Comparison of ENCODE assay signal across 9 cellular contexts in genomic region chr10:29811751-29812427, GRCh38.
DNase-seq lines count a peak whose midpoint lies in the region; ATAC-seq, FAIRE-seq and TF ChIP-seq lines count a peak whose summit lies in the region.
"Had no signal": no experiment of that assay in that cellular context is flagged by ENCODE, and none has a peak within 500 bp of the region (broad histone marks: within the 10 kb centered on the region; RNA-seq: fewer than 3 reads in every experiment).

No MANE protein-coding gene starts in this region.

- TF ChIP-seq RAD21 in A549 (conservative IDR thresholded peaks at IDR 0.05 in 1 of 2, IDR thresholded peaks at IDR 0.05 in 1 of 2) = no peak; a peak in 1 of 5 replicates

- intact Hi-C loops in left cardiac atrium (cut with DNase I) = no loop called here

- no peaks in the 10 kb centered on the region for H3K27me3 ChIP-seq in smooth muscle cell (ENCODE audit: low read depth)
- H3K27me3 ChIP-seq in Peyer's patch = no peaks in the 10 kb centered on the region

- POLR2A ChIA-PET in A549 (lab: Yijun Ruan, JAX) = interaction anchor here (0.8 to 1.3 kb wide), 2 partner anchors 76 to 153 kb away, joined by 3 read pairs; no protein-coding TSS in a partner anchor

- CTCF ChIA-PET in A549 (lab: Yijun Ruan, JAX) = interaction anchor here (1.0 to 2.0 kb wide), 5 partner anchors 17 to 190 kb away, joined by 3 to 5 read pairs (median 3); no protein-coding TSS in a partner anchor

- no peaks in the 10 kb centered on the region for H4K20me1 ChIP-seq in smooth muscle cell (ENCODE audit: low read depth)

- 2% methylated on average over 5 of the region's 5 CpGs for WGBS in A549 (ENCODE audit: missing lambda C conversion rate)
- 36% methylated on average over 5 of the region's 5 CpGs for WGBS in smooth muscle cell (ENCODE audit: low lambda C conversion rate)

- ATAC-seq in A549 (peak; percentile 72 to 79), left cardiac atrium (peak; percentile 83 to 91)

- TF ChIP-seq POLR2A in A549 (IDR thresholded peaks at IDR 0.05; ENCODE audit: low read length) (no peak), Peyer's patch (IDR thresholded peaks at IDR 0.05) (no peak)

- H3K36me3 Mint-ChIP-seq in activated naive CD8-positive, alpha-beta T cell treated with anti-CD3 and anti-CD28 coated beads for 36 hours = no peaks in the 10 kb centered on the region
- H3K36me3 Mint-ChIP-seq: activated naive CD8-positive, alpha-beta T cell had no signal

- peak overlapping the region; percentile 73 to 80 for H3K27ac ChIP-seq in A549
- peak overlapping the region; percentile 69 for H3K27ac ChIP-seq in smooth muscle cell (ENCODE audit: low read depth)
- peak overlapping the region in 2 of 4 donors; percentile 49 to 84 for H3K27ac ChIP-seq in Peyer's patch

- H3K4me1 Mint-ChIP-seq in activated naive CD8-positive, alpha-beta T cell treated with anti-CD3 and anti-CD28 coated beads for 36 hours = peaks cover 10% of the 10 kb centered on the region

- peak; percentile 69 to 83; a peak in 3 of 5 replicates for TF ChIP-seq EP300 in A549 (IDR thresholded peaks at IDR 0.05)

- no peak overlapping the region for H3K4me3 Mint-ChIP-seq in activated naive CD8-positive, alpha-beta T cell treated with anti-CD3 and anti-CD28 coated beads for 36 hours
- H3K4me3 Mint-ChIP-seq: activated naive CD8-positive, alpha-beta T cell had no signal

- H3K4me2 ChIP-seq in A549 (peak overlapping the region; percentile 58), smooth muscle cell (peak overlapping the region; percentile 48)

- no peak overlapping the region for H3K4me3 ChIP-seq in A549
- H3K4me3 ChIP-seq in HFF-Myc (replicated peaks; ENCODE audit: low read depth, low read length) = no peak overlapping the region
- H3K4me3 ChIP-seq in smooth muscle cell = no peak overlapping the region
- H3K4me3 ChIP-seq in Peyer's patch = no peak overlapping the region

- TF ChIP-seq CTCF in A549 (IDR thresholded peaks at IDR 0.05) (no peak), HFF-Myc (IDR thresholded peaks at IDR 0.05; ENCODE audit: low read depth, low read length, missing control alignments) (no peak), smooth muscle cell (IDR thresholded peaks at IDR 0.05; ENCODE audit: borderline replicate concordance, insufficient read depth, poor library complexity, severe bottlenecking) (no peak), Peyer's patch (IDR thresholded peaks at IDR 0.05) (no peak)

- DNase-seq in A549 (ENCODE audit: low read depth in 1 of 2, low spot score in 1 of 2) (peak; percentile 33 to 89), HFF-Myc (ENCODE audit: extremely low read depth, low read depth) (peak; percentile 83), left cardiac atrium (peak; percentile 47), smooth muscle cell (lab: John Stamatoyannopoulos, UW; ENCODE audit: unreplicated experiment) (no peak), Peyer's patch (no peak), NCI-H510A (lab: John Stamatoyannopoulos, UW) (no peak)
- DNase-seq in activated naive CD8-positive, alpha-beta T cell treated with anti-CD3 and anti-CD28 coated beads for 36 hours = peak; percentile 2
- DNase-seq in activated CD4-positive, CD25-positive, alpha-beta regulatory T cell treated with anti-CD3 and anti-CD28 coated beads, Interleukin-2, amount 50 U/mL, for 72 hours = no peak

- peaks cover 8% of the 10 kb centered on the region for H3F3A ChIP-seq in smooth muscle cell (ENCODE audit: low read depth)

- H3K4me1 ChIP-seq in A549 (peaks cover 37% of the 10 kb centered on the region), smooth muscle cell (ENCODE audit: low read depth) (no peaks in the 10 kb centered on the region), Peyer's patch (peaks cover 0 to 7% (median 0%) of the 10 kb centered on the region in 4 donors)

- FAIRE-seq in A549 (lab: Jason Lieb, UNC) = no peak

- no peaks in the 10 kb centered on the region for H3K79me2 ChIP-seq in smooth muscle cell (ENCODE audit: low read depth)

- peaks cover 4% of the 10 kb centered on the region for H3K9me3 Mint-ChIP-seq in activated naive CD8-positive, alpha-beta T cell treated with anti-CD3 and anti-CD28 coated beads for 36 hours

- no peak overlapping the region for H3K9ac ChIP-seq in smooth muscle cell (ENCODE audit: low read depth)

- H3K27ac Mint-ChIP-seq in activated naive CD8-positive, alpha-beta T cell treated with anti-CD3 and anti-CD28 coated beads for 36 hours = no peak overlapping the region
- H3K27ac Mint-ChIP-seq: activated naive CD8-positive, alpha-beta T cell had no signal

- no peaks in the 10 kb centered on the region for H3K36me3 ChIP-seq in smooth muscle cell (ENCODE audit: low read depth)
- H3K36me3 ChIP-seq in Peyer's patch = no peaks in the 10 kb centered on the region

- H2AFZ ChIP-seq in smooth muscle cell (ENCODE audit: low read depth) = no peak overlapping the region

- H3K9me3 ChIP-seq in A549 (no peaks in the 10 kb centered on the region), smooth muscle cell (replicated peaks; ENCODE audit: low read depth) (no peaks in the 10 kb centered on the region), Peyer's patch (no peaks in the 10 kb centered on the region)

- H3K27me3 Mint-ChIP-seq in activated naive CD8-positive, alpha-beta T cell treated with anti-CD3 and anti-CD28 coated beads for 36 hours = peaks cover 20% of the 10 kb centered on the region

TF ChIP-seq in A549, 52 proteins besides CTCF, POLR2A, EP300 and RAD21 (continues in another document):
- no peak for TF ChIP-seq ZC3H11A (IDR thresholded peaks at IDR 0.05)
- peak; percentile 84 for TF ChIP-seq JUNB (IDR thresholded peaks at IDR 0.05)
- TF ChIP-seq MAZ (IDR thresholded peaks at IDR 0.05; ENCODE audit: borderline replicate concordance, low read depth, low read length) = no peak
- TF ChIP-seq, protein P1, sequence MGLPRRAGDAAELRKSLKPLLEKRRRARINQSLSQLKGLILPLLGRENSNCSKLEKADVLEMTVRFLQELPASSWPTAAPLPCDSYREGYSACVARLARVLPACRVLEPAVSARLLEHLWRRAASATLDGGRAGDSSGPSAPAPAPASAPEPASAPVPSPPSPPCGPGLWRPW (IDR thresholded peaks at IDR 0.05) = 0 out of 2 replicates have a peak, but pooled peaks have one; percentile 26
- TF ChIP-seq FOSL2 (IDR thresholded peaks at IDR 0.05) = peak; percentile 57; the same call in 1 of the 2 replicates
- TF ChIP-seq FOSL2 (CRISPR knock-in tag; IDR thresholded peaks at IDR 0.05) = no peak; the same call in 1 of the 2 replicates
- peak; percentile 41; the same call in 1 of the 3 replicates for TF ChIP-seq BCL3 (IDR thresholded peaks at IDR 0.05)
- peak; percentile 82; the same call in 1 of the 2 replicates for TF ChIP-seq HOXB5 (CRISPR knock-in tag; IDR thresholded peaks at IDR 0.05)
- peak; percentile 48; the same call in 1 of the 2 replicates for TF ChIP-seq NFE2L2 (conservative IDR thresholded peaks at IDR 0.05; ENCODE audit: low read length)
- TF ChIP-seq CEBPB (IDR thresholded peaks at IDR 0.05) = peak in 1 of 2 experiments; percentile 55; a peak in 2 of 4 replicates
- TF ChIP-seq GATA3 (IDR thresholded peaks at IDR 0.05; ENCODE audit: borderline replicate concordance) = peak; percentile 97
- no peak for TF ChIP-seq PBX3 (IDR thresholded peaks at IDR 0.05)
- peak; percentile 49 to 61; a peak in 3 of 5 replicates for TF ChIP-seq JUN (IDR thresholded peaks at IDR 0.05)
- TF ChIP-seq NPAS2 (CRISPR knock-in tag; IDR thresholded peaks at IDR 0.05; ENCODE audit: borderline replicate concordance) = no peak
- no peak for TF ChIP-seq EHMT2 (IDR thresholded peaks at IDR 0.05; ENCODE audit: low read depth)
- TF ChIP-seq, protein P2, sequence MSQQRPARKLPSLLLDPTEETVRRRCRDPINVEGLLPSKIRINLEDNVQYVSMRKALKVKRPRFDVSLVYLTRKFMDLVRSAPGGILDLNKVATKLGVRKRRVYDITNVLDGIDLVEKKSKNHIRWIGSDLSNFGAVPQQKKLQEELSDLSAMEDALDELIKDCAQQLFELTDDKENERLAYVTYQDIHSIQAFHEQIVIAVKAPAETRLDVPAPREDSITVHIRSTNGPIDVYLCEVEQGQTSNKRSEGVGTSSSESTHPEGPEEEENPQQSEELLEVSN (IDR thresholded peaks at IDR 0.05; ENCODE audit: borderline replicate concordance, low read depth) = no peak
- no peak for TF ChIP-seq ATOH8 (CRISPR knock-in tag; IDR thresholded peaks at IDR 0.05; ENCODE audit: low read depth)
- TF ChIP-seq TP53 (CRISPR knock-in tag; IDR thresholded peaks at IDR 0.05) = no peak
- TF ChIP-seq USF2 (IDR thresholded peaks at IDR 0.05) = no peak

Comparison
In these comparisons a context has a peak if more than half of its experiments do, and no peak if none do; other contexts are left out.
1. DNase-seq: peak in A549 (2 of 2), HFF-Myc (single experiment), activated naive CD8-positive, alpha-beta T cell treated with anti-CD3 and anti-CD28 coated beads for 36 hours (single experiment) and left cardiac atrium (single experiment); none in smooth muscle cell (single experiment), Peyer's patch (0 of 3), NCI-H510A (single experiment) and activated CD4-positive, CD25-positive, alpha-beta regulatory T cell treated with anti-CD3 and anti-CD28 coated beads, Interleukin-2, amount 50 U/mL, for 72 hours (single experiment).